ENCODE assay signal across 9 cellular contexts in the genomic region with DNA sequence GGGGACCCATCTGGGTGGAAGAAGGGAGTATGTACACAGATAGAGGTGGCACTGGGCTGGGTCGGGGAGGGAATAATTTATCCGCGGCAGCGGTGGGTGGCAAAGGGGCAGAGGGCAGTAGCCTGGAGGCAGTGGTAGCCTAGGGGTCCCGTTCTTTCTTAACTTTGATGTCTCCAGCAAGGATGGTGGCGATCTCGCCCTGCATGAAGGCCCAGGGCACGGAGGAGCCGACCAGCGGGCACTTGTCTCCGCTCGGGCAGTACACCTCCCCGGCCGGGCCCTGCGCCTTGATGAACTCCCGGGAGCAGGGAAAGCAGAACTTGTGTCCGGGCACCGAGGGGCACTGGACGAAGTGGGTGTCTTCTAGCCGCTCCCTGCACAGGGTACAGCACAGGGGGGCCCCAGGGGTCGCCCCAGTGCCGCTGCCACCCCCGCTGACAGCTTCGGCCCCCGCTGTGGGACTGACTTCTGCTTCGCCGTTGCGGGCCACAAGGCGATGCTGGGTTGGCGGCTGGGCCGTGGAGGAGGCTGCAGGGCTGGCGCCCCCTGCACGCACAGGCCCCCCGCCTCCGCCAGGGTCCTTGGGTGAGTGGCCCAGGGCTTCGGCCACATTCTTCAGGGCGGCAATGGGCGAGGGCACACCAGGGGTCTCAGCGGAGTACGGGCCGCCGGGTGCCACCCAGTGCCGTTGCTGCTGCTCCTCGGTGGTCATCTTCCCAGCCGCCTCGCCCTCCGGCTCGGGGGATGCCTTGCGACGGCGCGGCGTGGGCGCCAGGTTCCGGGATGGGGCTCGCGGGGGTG. TPM values are rescaled to one million over a fixed set of nuclear protein-coding genes. Genes with fewer than 3 reads are reported as not detected.
DNase-seq lines count a peak whose midpoint lies in the region; ATAC-seq and TF ChIP-seq lines count a peak whose summit lies in the region.
"Had no signal": no experiment of that assay in that cellular context is flagged by ENCODE, and none has a peak within 500 bp of the region (broad histone marks: within the 10 kb centered on the region; RNA-seq: fewer than 3 reads in every experiment).

No MANE protein-coding gene starts in this region.

- H3K9me3 ChIP-seq in iPS-18c (ENCODE audit: control insufficient read depth, insufficient read depth, low read length) (no peaks in the 10 kb centered on the region), spleen (no peaks in the 10 kb centered on the region), right atrium auricular region (no peaks in the 10 kb centered on the region)

- TF ChIP-seq CTCF in VCaP (conservative IDR thresholded peaks at IDR 0.05) (no peak), spleen (IDR thresholded peaks at IDR 0.05 in 8 of 11, conservative IDR thresholded peaks at IDR 0.05 in 3 of 11) (no peak), right atrium auricular region (IDR thresholded peaks at IDR 0.05) (no peak)

- intact Hi-C loops in spleen (cut with DNase I; ENCODE audit: low total_unique reads) = no loop called here

- 0 out of 2 replicates have a peak overlapping the region, but pooled peaks have one; percentile 9 for H3K4me3 ChIP-seq in iPS-18c (ENCODE audit: insufficient read depth, low read depth, low read length)
- H3K4me3 ChIP-seq in spleen = peak overlapping the region in 3 of 8 donors; percentile 74 to 76 (median 75)
- H3K4me3 ChIP-seq in right atrium auricular region = no peak overlapping the region

- TF ChIP-seq POLR2A in spleen (IDR thresholded peaks at IDR 0.05) = no peak

- no peak for ATAC-seq in GM21515 (IDR thresholded peaks at IDR 0.05; ENCODE audit: unreplicated experiment)

- peaks cover 0 to 18% (median 9%) of the 10 kb centered on the region in 6 donors for H3K36me3 ChIP-seq in spleen
- H3K36me3 ChIP-seq in right atrium auricular region = peaks cover 10% of the 10 kb centered on the region

- H3K4me1 ChIP-seq in spleen = peaks cover 25 to 52% (median 43%) of the 10 kb centered on the region in 6 donors
- peaks cover 0 to 44% of the 10 kb centered on the region in 2 donors for H3K4me1 ChIP-seq in right atrium auricular region

- H3K27ac ChIP-seq in VCaP (peak overlapping the region; percentile 98), spleen (no peak overlapping the region), right atrium auricular region (no peak overlapping the region)
- H3K27ac ChIP-seq: HL-60 had no signal

- WGBS in spleen, 5 donors = 87 to 95% (median 92%) methylated on average over 17 to 57 of the region's 57 CpGs

- H3K27me3 ChIP-seq in spleen (replicated peaks in 1 of 7) = peaks cover 0 to 13% (median 0%) of the 10 kb centered on the region in 7 donors
- no peaks in the 10 kb centered on the region for H3K27me3 ChIP-seq in right atrium auricular region

- DNase-seq in DMS53 (lab: John Stamatoyannopoulos, UW) (peak; percentile 70), DMS53 treated with DMSO at 0.1 percent for 48 hours (lab: John Stamatoyannopoulos, UW; ENCODE audit: unreplicated experiment) (no peak), spleen (peak; percentile 82), inferior parietal cortex (ENCODE audit: extremely low spot score) (no peak), right atrium auricular region (ENCODE audit: low spot score) (no peak)

RNA-seq across cellular contexts. Expression of a gene that starts 1.9 kb away (rescaled TPM):
- total RNA-seq in spleen (10 to 100 TPM; 18.5 to 29.4 (median 23.3) TPM), right atrium auricular region (10 to 100 TPM; 24.2 to 30.5 TPM)
- 10 to 100 TPM in 2 of 3 donors, 1 to 10 TPM in 1; 10.0 to 19.9 (median 10.6) TPM for polyA plus RNA-seq in spleen

RNA-seq across cellular contexts. Expression of a gene that starts 18.3 kb away (rescaled TPM):
- 10 to 100 TPM in 4 of 7 donors, 1 to 10 TPM in 3; 5.8 to 13.2 (median 11.0) TPM for total RNA-seq in spleen
- polyA plus RNA-seq in spleen = 1 to 10 TPM; 5.1 to 9.6 (median 9.3) TPM
- 1 to 10 TPM; 6.0 to 7.2 TPM for total RNA-seq in right atrium auricular region

RNA-seq across cellular contexts. Expression of a gene that starts 20.0 kb away (rescaled TPM):
- total RNA-seq in spleen = under 1 TPM in 1 of 7 donors, not detected in 6; 0.24 TPM
- polyA plus RNA-seq in spleen = under 1 TPM in 2 of 3 donors, not detected in 1; 0.09 to 0.16 TPM
- total RNA-seq in right atrium auricular region = not detected

RNA-seq across cellular contexts. Expression of a gene that starts 21.1 kb away (rescaled TPM):
- 100 to 1,000 TPM in 1 of 7 donors, 10 to 100 TPM in 6; 56.3 to 106 (median 75.1) TPM for total RNA-seq in spleen
- polyA plus RNA-seq in spleen = 100 to 1,000 TPM in 2 of 3 donors, 10 to 100 TPM in 1; 60.3 to 148 (median 147) TPM
- total RNA-seq in right atrium auricular region = 10 to 100 TPM; 16.4 to 20.6 TPM

RNA-seq across cellular contexts. Expression of a gene that starts 30.5 kb away (rescaled TPM):
- not detected for total RNA-seq in spleen
- polyA plus RNA-seq in spleen = not detected
- not detected for total RNA-seq in right atrium auricular region

Comparison
In these comparisons a context has a peak if more than half of its experiments do, and no peak if none do; other contexts are left out.
1. DNase-seq: peak in DMS53 (single experiment) and spleen (single experiment); none in DMS53 treated with DMSO at 0.1 percent for 48 hours (single experiment), inferior parietal cortex (single experiment) and right atrium auricular region (single experiment).